ENCODE assay signal across 30 cellular contexts in genomic region chr7:75042299-75042698, GRCh38. TPM values are rescaled to one million over a fixed set of nuclear protein-coding genes. Genes with fewer than 3 reads are reported as not detected.
A peak's percentile ranks its signal among the peaks of the same experiment; 100 is the strongest.
DNase-seq lines count a peak whose midpoint lies in the region; ATAC-seq and TF ChIP-seq lines count a peak whose summit lies in the region.
"Had no signal": no experiment of that assay in that cellular context is flagged by ENCODE, and none has a peak within 500 bp of the region (broad histone marks: within the 10 kb centered on the region; RNA-seq: fewer than 3 reads in every experiment).

No MANE protein-coding gene starts in this region.

- no peak overlapping the region for H3K9ac ChIP-seq in fibroblast of lung (ENCODE audit: insufficient read depth, low read length)

- H3K4me1 Mint-ChIP-seq in brain (peaks cover 14% of the 10 kb centered on the region), nephron progenitor cell (peaks cover 37% of the 10 kb centered on the region)
- H3K4me1 Mint-ChIP-seq: activated CD4-positive, alpha-beta T cell treated with anti-CD3 and anti-CD28 coated beads, Interleukin-2, amount 10 ng/mL, durations not matched to agents 7 days and 5 days; naive thymus-derived CD4-positive, alpha-beta T cell had no signal

- H3K9me3 ChIP-seq in fibroblast of lung (ENCODE audit: control insufficient read depth, insufficient read depth, low read depth, low read length): no peaks in the 10 kb centered on the region
- H3K9me3 ChIP-seq in tibial nerve: no peaks in the 10 kb centered on the region
- H3K9me3 ChIP-seq: pancreas, right atrium auricular region, spleen had no signal

- H2AFZ ChIP-seq in fibroblast of lung (ENCODE audit: low read length): no peak overlapping the region

- no peak for DNase-seq in fibroblast of lung (ENCODE audit: low read depth in 2 of 2)
- DNase-seq in nephron progenitor cell: no peak
- peak; percentile 15 to 22 for DNase-seq in tibial nerve (ENCODE audit: low spot score in 2 of 2)
- DNase-seq in activated gamma-delta T cell (lab: John Stamatoyannopoulos, UW): no peak
- no peak for DNase-seq in NCI-H82 treated with DMSO at 0.1 percent for 48 hours (lab: John Stamatoyannopoulos, UW; ENCODE audit: unreplicated experiment)
- DNase-seq: activated CD4-positive, alpha-beta T cell treated with anti-CD3 and anti-CD28 coated beads, Interleukin-2, amount 10 ng/mL, durations not matched to agents 7 days and 5 days; activated naive CD4-positive, alpha-beta T cell treated with Interleukin-2 at 50 U/mL for 16 hours; activated T-cell treated with anti-CD3 and anti-CD28 coated beads, Interleukin-2, amount 50 U/mL, for 4 hours; CD4-positive, CD25-positive, alpha-beta regulatory T cell; effector memory CD8-positive, alpha-beta T cell; Karpas-422; left ventricle myocardium superior; naive thymus-derived CD4-positive, alpha-beta T cell; NCI-H1694 treated with DMSO at 0.1 percent for 48 hours; NCI-H2171 treated with DMSO at 0.1 percent for 48 hours; NCI-H510A treated with DMSO at 0.1 percent for 48 hours; pancreas; PC-3; SHP77; spleen; stimulated activated CD4-positive, alpha-beta T cell treated with anti-CD3 and anti-CD28 coated beads, Interleukin-2, amount 100 ng/mL, for 48 hours had no signal

- H3K4me2 ChIP-seq in fibroblast of lung (ENCODE audit: extremely low read depth, insufficient read depth, low read length): peak overlapping the region; percentile 5

- no peak for TF ChIP-seq CTCF in brain (conservative IDR thresholded peaks at IDR 0.05)
- TF ChIP-seq CTCF in fibroblast of lung (conservative IDR thresholded peaks at IDR 0.05 in 1 of 2, IDR thresholded peaks at IDR 0.05 in 1 of 2; ENCODE audit: low read depth in 1 of 2, low read length in 2 of 2): no peak
- no peak for TF ChIP-seq CTCF in nephron progenitor cell (IDR thresholded peaks at IDR 0.05)
- TF ChIP-seq CTCF in tibial nerve (IDR thresholded peaks at IDR 0.05): no peak

- H3K9me3 Mint-ChIP-seq in brain (no peaks in the 10 kb centered on the region), nephron progenitor cell (no peaks in the 10 kb centered on the region)
- H3K9me3 Mint-ChIP-seq: activated CD4-positive, alpha-beta T cell treated with anti-CD3 and anti-CD28 coated beads, Interleukin-2, amount 10 ng/mL, durations not matched to agents 7 days and 5 days; activated T-cell treated with anti-CD3 and anti-CD28 coated beads, Interleukin-2, amount 50 U/mL, for 4 hours; CD4-positive, CD25-positive, alpha-beta regulatory T cell; effector memory CD8-positive, alpha-beta T cell; mesothelial cell of epicardium; naive thymus-derived CD4-positive, alpha-beta T cell had no signal

- H3K36me3 Mint-ChIP-seq in brain (peaks cover 28% of the 10 kb centered on the region), nephron progenitor cell (ENCODE audit: low read depth) (peaks cover 25% of the 10 kb centered on the region)

- peak overlapping the region in 3 of 5 experiments; percentile 47 to 63 (median 53) for H3K27ac Mint-ChIP-seq in brain
- H3K27ac Mint-ChIP-seq in nephron progenitor cell: peak overlapping the region; percentile 69
- H3K27ac Mint-ChIP-seq: activated CD4-positive, alpha-beta T cell treated with anti-CD3 and anti-CD28 coated beads, Interleukin-2, amount 10 ng/mL, durations not matched to agents 7 days and 5 days; CD4-positive, CD25-positive, alpha-beta regulatory T cell; mesothelial cell of epicardium; naive thymus-derived CD4-positive, alpha-beta T cell had no signal

- no peaks in the 10 kb centered on the region for H3K79me2 ChIP-seq in fibroblast of lung (ENCODE audit: control insufficient read depth, insufficient read depth, low read length)

- H3K27me3 ChIP-seq in fibroblast of lung (ENCODE audit: control insufficient read depth, insufficient read depth, low read length) (no peaks in the 10 kb centered on the region), tibial nerve (no peaks in the 10 kb centered on the region)
- H3K27me3 ChIP-seq: pancreas, right atrium auricular region, spleen had no signal

- H3K4me3 ChIP-seq in fibroblast of lung (replicated peaks in 1 of 4; ENCODE audit: control extremely low read depth in 1 of 4, insufficient read depth in 1 of 4, low read depth in 3 of 4, low read length in 4 of 4) (no peak overlapping the region), tibial nerve (no peak overlapping the region)
- H3K4me3 ChIP-seq: coronary artery, pancreas, right atrium auricular region, spleen had no signal

- H3K4me3 Mint-ChIP-seq in brain: no peak overlapping the region
- H3K4me3 Mint-ChIP-seq in nephron progenitor cell: no peak overlapping the region
- H3K4me3 Mint-ChIP-seq: activated CD4-positive, alpha-beta T cell treated with anti-CD3 and anti-CD28 coated beads, Interleukin-2, amount 10 ng/mL, durations not matched to agents 7 days and 5 days; activated T-cell treated with anti-CD3 and anti-CD28 coated beads, Interleukin-2, amount 50 U/mL, for 4 hours; CD4-positive, CD25-positive, alpha-beta regulatory T cell; effector memory CD8-positive, alpha-beta T cell; mesothelial cell of epicardium; naive thymus-derived CD4-positive, alpha-beta T cell had no signal

- H3K27me3 Mint-ChIP-seq in brain: no peaks in the 10 kb centered on the region
- no peaks in the 10 kb centered on the region for H3K27me3 Mint-ChIP-seq in nephron progenitor cell (ENCODE audit: low read depth, poor library complexity)
- H3K27me3 Mint-ChIP-seq: activated CD4-positive, alpha-beta T cell treated with anti-CD3 and anti-CD28 coated beads, Interleukin-2, amount 10 ng/mL, durations not matched to agents 7 days and 5 days; CD4-positive, CD25-positive, alpha-beta regulatory T cell; effector memory CD8-positive, alpha-beta T cell; naive thymus-derived CD4-positive, alpha-beta T cell had no signal

- H3K36me3 ChIP-seq in fibroblast of lung (ENCODE audit: control insufficient read depth, insufficient read depth, low read length) (peaks cover 11% of the 10 kb centered on the region), tibial nerve (peaks cover 0 to 50% (median 4%) of the 10 kb centered on the region in 3 donors)

- H3K27ac ChIP-seq in fibroblast of lung (ENCODE audit: insufficient read depth, low read length) (no peak overlapping the region), tibial nerve (peak overlapping the region in 2 of 4 donors; percentile 36 to 41)
- H3K27ac ChIP-seq: HL-60, pancreas, spleen, VCaP had no signal

- no peak for TF ChIP-seq POLR2A in tibial nerve (IDR thresholded peaks at IDR 0.05)

- TF ChIP-seq EP300 in tibial nerve (IDR thresholded peaks at IDR 0.05): no peak

- WGBS in tibial nerve, 2 donors: 73 to 75% methylated on average over 17 to 18 of the region's 19 CpGs

- ATAC-seq in GM19324 (IDR thresholded peaks at IDR 0.05; ENCODE audit: low FRiP score, unreplicated experiment): no peak
- no peak for ATAC-seq in HG03457 (IDR thresholded peaks at IDR 0.05; ENCODE audit: unreplicated experiment)
- ATAC-seq: effector memory CD8-positive, alpha-beta T cell; esophagus mucosa; left ventricle myocardium superior; naive thymus-derived CD4-positive, alpha-beta T cell; pancreas; PC-3 had no signal

- no peaks in the 10 kb centered on the region for H4K20me1 ChIP-seq in fibroblast of lung (ENCODE audit: control insufficient read depth, extremely low read depth, insufficient read depth, low read length)

- H3K4me1 ChIP-seq in fibroblast of lung (ENCODE audit: control insufficient read depth, extremely low read depth, insufficient read depth, low read length): no peaks in the 10 kb centered on the region
- H3K4me1 ChIP-seq in tibial nerve: peaks cover 0 to 15% (median 0%) of the 10 kb centered on the region in 4 donors
- H3K4me1 ChIP-seq: pancreas, spleen had no signal

RNA-seq across cellular contexts. Expression of gene RCC1L, which starts 31.3 kb away (rescaled TPM):
- polyA plus RNA-seq in brain (ENCODE audit: insufficient read depth, low read depth, low replicate concordance) (37.3 TPM), fibroblast of lung (41.9 and 55.7 TPM in 2 replicates)
- total RNA-seq in fibroblast of lung (43.7 and 57.0 TPM in 2 replicates), tibial nerve (10 to 100 TPM; 34.5 to 43.3 (median 38.2) TPM)
- 40.2 and 53.0 TPM in 2 replicates for polyA plus RNA-seq in fibroblast of lung (2012)
- 65.0 and 74.8 TPM in 2 replicates for polyA minus RNA-seq in fibroblast of lung (ENCODE audit: low replicate concordance)

RNA-seq across cellular contexts. Expression of gene GTF2IRD2B, which starts 50.1 kb away (rescaled TPM):
- 14.4 TPM for polyA plus RNA-seq in brain (ENCODE audit: insufficient read depth, low read depth, low replicate concordance)
- 19.3 and 23.0 TPM in 2 replicates for total RNA-seq in fibroblast of lung
- polyA plus RNA-seq in fibroblast of lung: 13.4 and 19.9 TPM in 2 replicates
- polyA plus RNA-seq in fibroblast of lung (2012): 11.7 and 11.9 TPM in 2 replicates
- polyA minus RNA-seq in fibroblast of lung (ENCODE audit: low replicate concordance): 6.9 and 10.4 TPM in 2 replicates
- 10 to 100 TPM; 54.8 to 87.3 (median 72.3) TPM for total RNA-seq in tibial nerve

Comparison
In these comparisons a context has a peak if more than half of its experiments do, and no peak if none do; other contexts are left out.
1. DNase-seq: peak in tibial nerve (2 of 2); none in fibroblast of lung (0 of 2), nephron progenitor cell (single experiment), activated gamma-delta T cell (single experiment) and NCI-H82 treated with DMSO at 0.1 percent for 48 hours (single experiment).